Comparison of ENCODE assay signal across 12 cellular contexts in genomic region chr15:60373745-60374144, GRCh38. TPM values are rescaled to one million over a fixed set of nuclear protein-coding genes. Genes with fewer than 3 reads are reported as not detected.
DNase-seq lines count a peak whose midpoint lies in the region; ATAC-seq and TF ChIP-seq lines count a peak whose summit lies in the region.
"Had no signal": no experiment of that assay in that cellular context is flagged by ENCODE, and none has a peak within 500 bp of the region (broad histone marks: within the 10 kb centered on the region; RNA-seq: fewer than 3 reads in every experiment).

No MANE protein-coding gene starts in this region.

- H3K27me3 Mint-ChIP-seq in type B pancreatic cell: no peaks in the 10 kb centered on the region
- H3K27me3 Mint-ChIP-seq: activated CD8-positive, alpha-beta T cell treated with anti-CD3 and anti-CD28 coated beads for 36 hours had no signal

- H3K4me2 ChIP-seq in mammary epithelial cell (ENCODE audit: insufficient read depth, low read depth, low read length): peak overlapping the region; percentile 22

- H3K27ac ChIP-seq in mammary epithelial cell (ENCODE audit: insufficient read depth, low read depth, low read length): peak overlapping the region; percentile 96
- peak overlapping the region; percentile 76 for H3K27ac ChIP-seq in muscle layer of duodenum (ENCODE audit: low read length)
- H3K27ac ChIP-seq: HL-60 had no signal

- no peak overlapping the region for H2AFZ ChIP-seq in mammary epithelial cell (ENCODE audit: low read depth, low read length)

- H3K36me3 Mint-ChIP-seq in type B pancreatic cell: peaks cover 55% of the 10 kb centered on the region

- H3K79me2 ChIP-seq in mammary epithelial cell (ENCODE audit: insufficient read depth, low read length): peaks cover 92% of the 10 kb centered on the region

- no peak overlapping the region for H3K4me3 ChIP-seq in mammary epithelial cell (replicated peaks in 1 of 3; ENCODE audit: insufficient read depth in 1 of 3, low read depth in 2 of 3, low read length in 3 of 3)
- no peak overlapping the region for H3K4me3 ChIP-seq in muscle layer of duodenum (ENCODE audit: low read depth in 1 of 2, low read length in 2 of 2)

- CTCF ChIA-PET in mammary epithelial cell (lab: Charles Lee; ENCODE audit: low non-redundant PET): no interaction called here

- H3K36me3 ChIP-seq in mammary epithelial cell (ENCODE audit: insufficient read depth, low read length): peaks cover 64% of the 10 kb centered on the region
- peaks cover 18 to 53% of the 10 kb centered on the region in 2 donors for H3K36me3 ChIP-seq in muscle layer of duodenum (ENCODE audit: control insufficient read depth in 1 of 2, insufficient read depth in 2 of 2, low read length in 2 of 2)

- H3K27ac Mint-ChIP-seq in type B pancreatic cell: peak overlapping the region; percentile 90
- H3K27ac Mint-ChIP-seq: activated CD8-positive, alpha-beta T cell treated with anti-CD3 and anti-CD28 coated beads for 36 hours had no signal

- TF ChIP-seq CTCF in mammary epithelial cell (conservative IDR thresholded peaks at IDR 0.05 in 1 of 2, IDR thresholded peaks at IDR 0.05 in 1 of 2; ENCODE audit: extremely low read depth in 1 of 2, insufficient read depth in 1 of 2, low read depth in 1 of 2, low read length in 2 of 2) (no peak), type B pancreatic cell (conservative IDR thresholded peaks at IDR 0.05) (no peak)

- H3K4me1 ChIP-seq in mammary epithelial cell (ENCODE audit: insufficient read depth, low read length) (peaks cover 85% of the 10 kb centered on the region), muscle layer of duodenum (ENCODE audit: control insufficient read depth in 1 of 2, insufficient read depth in 2 of 2, low read length in 2 of 2) (peaks cover 7 to 28% of the 10 kb centered on the region in 2 donors)

- H3K9me3 ChIP-seq in mammary epithelial cell (replicated peaks; ENCODE audit: insufficient read depth, low read length) (no peaks in the 10 kb centered on the region), muscle layer of duodenum (ENCODE audit: control insufficient read depth in 1 of 2, low read length in 2 of 2) (no peaks in the 10 kb centered on the region)

- DNase-seq in NCI-H2171 treated with DMSO at 0.1 percent for 48 hours (lab: John Stamatoyannopoulos, UW) (peak; percentile 69), NCI-H2171 (lab: John Stamatoyannopoulos, UW) (no peak), mammary epithelial cell (no peak), type B pancreatic cell (ENCODE audit: extremely low spot score, unreplicated experiment) (peak; percentile 39), mucosa of gallbladder (ENCODE audit: low spot score) (no peak), dedifferentiated amniotic fluid mesenchymal stem cell (ENCODE audit: extremely low spot score) (no peak)
- DNase-seq: activated CD8-positive, alpha-beta T cell treated with anti-CD3 and anti-CD28 coated beads for 36 hours; GF-D8; SIG-M5 had no signal

- H3K9ac ChIP-seq in mammary epithelial cell (ENCODE audit: insufficient read depth, low read length): peak overlapping the region; percentile 85

- intact Hi-C loops in mammary epithelial cell (cut with micrococcal nuclease): loop anchor here (5.0 kb wide), 2 partner anchors 69 to 149 kb away; no protein-coding TSS in a partner anchor

- ATAC-seq in GM21423 (IDR thresholded peaks at IDR 0.05; ENCODE audit: unreplicated experiment): no peak
- ATAC-seq: activated CD8-positive, alpha-beta T cell treated with anti-CD3 and anti-CD28 coated beads for 36 hours had no signal

- peaks cover 57% of the 10 kb centered on the region for H3K4me1 Mint-ChIP-seq in type B pancreatic cell (ENCODE audit: unreplicated experiment)

- H3K4me3 Mint-ChIP-seq in type B pancreatic cell: no peak overlapping the region
- H3K4me3 Mint-ChIP-seq: activated CD8-positive, alpha-beta T cell treated with anti-CD3 and anti-CD28 coated beads for 36 hours had no signal

- dilution Hi-C loops in mammary epithelial cell (cut with HindIII; ENCODE audit: low sequenced_read_pairs): no loop called here

- no TSS peak for BruUV-seq in mammary epithelial cell (replicated peaks; lab: Mats Ljungman, UMichigan)

- in situ Hi-C loops in mammary epithelial cell (cut with MboI; ENCODE audit: low sequenced_read_pairs in 2 of 2): loop anchor here in 1 of 2 donors (25.0 kb wide), 1 partner anchor 89 kb away; no protein-coding TSS in a partner anchor

- H3K9me3 Mint-ChIP-seq in type B pancreatic cell: no peaks in the 10 kb centered on the region
- H3K9me3 Mint-ChIP-seq: activated CD8-positive, alpha-beta T cell treated with anti-CD3 and anti-CD28 coated beads for 36 hours had no signal

- WGBS in mammary epithelial cell (ENCODE audit: low coverage, missing lambda C conversion rate): 67% methylated on average over 2 of the region's 2 CpGs

- H3K27me3 ChIP-seq in mammary epithelial cell (ENCODE audit: insufficient read depth, low read length): no peaks in the 10 kb centered on the region
- H3K27me3 ChIP-seq in muscle layer of duodenum (ENCODE audit: low read depth, low read length): no peaks in the 10 kb centered on the region

- H4K20me1 ChIP-seq in mammary epithelial cell (ENCODE audit: insufficient read depth, low read length): peaks cover 26% of the 10 kb centered on the region

RNA-seq across cellular contexts. Expression of gene ANXA2, which starts 24.0 kb away (rescaled TPM):
- 1,000 to 10,000 TPM; 5,384 to 5,597 TPM for total RNA-seq in mammary epithelial cell
- polyA plus RNA-seq in mammary epithelial cell: 10,424 TPM
- 5,891 TPM for polyA minus RNA-seq in mammary epithelial cell
- total RNA-seq in type B pancreatic cell (ENCODE audit: low replicate concordance): 493 and 1,531 TPM in 2 replicates
- total RNA-seq in mucosa of gallbladder: 733 TPM

Comparison
In these comparisons a context has a peak if more than half of its experiments do, and no peak if none do; other contexts are left out.
1. DNase-seq: peak in NCI-H2171 treated with DMSO at 0.1 percent for 48 hours (single experiment) and type B pancreatic cell (single experiment); none in NCI-H2171 (single experiment), mammary epithelial cell (single experiment), mucosa of gallbladder (single experiment) and dedifferentiated amniotic fluid mesenchymal stem cell (single experiment).